In genomic region chr10:126013489-126014281, GRCh38 we compare ENCODE assay signal across 8 cellular contexts.
DNase-seq lines count a peak whose midpoint lies in the region; ATAC-seq and TF ChIP-seq lines count a peak whose summit lies in the region.

No MANE protein-coding gene starts in this region.

- no peaks in the 10 kb centered on the region for H3K9me3 Mint-ChIP-seq in activated naive CD4-positive, alpha-beta T cell treated with anti-CD3 and anti-CD28 coated beads, Interleukin-2, amount 10 ng/mL, durations not matched to agents 7 days and 5 days

- peak; percentile 15 for DNase-seq in activated naive CD4-positive, alpha-beta T cell treated with Interleukin-2 at 50 U/mL for 16 hours
- no peak for DNase-seq in activated naive CD4-positive, alpha-beta T cell treated with anti-CD3 and anti-CD28 coated beads, Interleukin-2, amount 10 ng/mL, durations not matched to agents 7 days and 5 days
- DNase-seq in brain microvascular endothelial cell = peak; percentile 91
- peak; percentile 15 for DNase-seq in stimulated activated CD4-positive, alpha-beta T cell treated with anti-CD3 and anti-CD28 coated beads, Interleukin-4, amount 100 ng/mL, for 24 hours
- DNase-seq in amygdala (lab: John Stamatoyannopoulos, UW) = no peak
- no peak for DNase-seq in Right ventricle myocardium inferior (ENCODE audit: missing footprints)
- no peak for DNase-seq in activated CD4-positive, alpha-beta T cell treated with anti-CD3 and anti-CD28 coated beads for 4 hours

- CTCF ChIA-PET in activated naive CD4-positive, alpha-beta T cell treated with anti-CD3 and anti-CD28 coated beads, Interleukin-2, amount 10 ng/mL, durations not matched to agents 7 days and 5 days (lab: Charles Lee) = no interaction called here

- TF ChIP-seq CTCF in brain microvascular endothelial cell (IDR thresholded peaks at IDR 0.05; ENCODE audit: low read depth, low read length, missing control alignments) = no peak

- intact Hi-C loops in Right ventricle myocardium inferior (cut with DNase I) = no loop called here

- no peak overlapping the region for H3K4me3 Mint-ChIP-seq in activated naive CD4-positive, alpha-beta T cell treated with anti-CD3 and anti-CD28 coated beads, Interleukin-2, amount 10 ng/mL, durations not matched to agents 7 days and 5 days

- ATAC-seq in HG03439 (IDR thresholded peaks at IDR 0.05; ENCODE audit: unreplicated experiment) = peak; percentile 78
- no peak for ATAC-seq in Right ventricle myocardium inferior

- in situ Hi-C loops in brain microvascular endothelial cell (cut with HindIII; ENCODE audit: low pct_ligation_motif_present, low sequenced_read_pairs) = no loop called here

- H3K36me3 Mint-ChIP-seq in activated naive CD4-positive, alpha-beta T cell treated with anti-CD3 and anti-CD28 coated beads, Interleukin-2, amount 10 ng/mL, durations not matched to agents 7 days and 5 days = no peaks in the 10 kb centered on the region

- H3K36me3 ChIP-seq in brain microvascular endothelial cell (replicated peaks) = no peaks in the 10 kb centered on the region

- no peaks in the 10 kb centered on the region for H3K27me3 Mint-ChIP-seq in activated naive CD4-positive, alpha-beta T cell treated with anti-CD3 and anti-CD28 coated beads, Interleukin-2, amount 10 ng/mL, durations not matched to agents 7 days and 5 days

- no peaks in the 10 kb centered on the region for H3K27me3 ChIP-seq in brain microvascular endothelial cell (replicated peaks)

- H3K4me1 Mint-ChIP-seq in activated naive CD4-positive, alpha-beta T cell treated with anti-CD3 and anti-CD28 coated beads, Interleukin-2, amount 10 ng/mL, durations not matched to agents 7 days and 5 days = no peaks in the 10 kb centered on the region

- H3K27ac ChIP-seq in brain microvascular endothelial cell = peak overlapping the region; percentile 63

- no peak overlapping the region for H3K4me3 ChIP-seq in brain microvascular endothelial cell (ENCODE audit: low read depth, low read length)

- H3K27ac Mint-ChIP-seq in activated naive CD4-positive, alpha-beta T cell treated with anti-CD3 and anti-CD28 coated beads, Interleukin-2, amount 10 ng/mL, durations not matched to agents 7 days and 5 days = no peak overlapping the region

Comparison
In these comparisons a context has a peak if more than half of its experiments do, and no peak if none do; other contexts are left out.
1. DNase-seq: peak in activated naive CD4-positive, alpha-beta T cell treated with Interleukin-2 at 50 U/mL for 16 hours (single experiment), brain microvascular endothelial cell (single experiment) and stimulated activated CD4-positive, alpha-beta T cell treated with anti-CD3 and anti-CD28 coated beads, Interleukin-4, amount 100 ng/mL, for 24 hours (single experiment); none in activated naive CD4-positive, alpha-beta T cell treated with anti-CD3 and anti-CD28 coated beads, Interleukin-2, amount 10 ng/mL, durations not matched to agents 7 days and 5 days (single experiment), amygdala (0 of 56), Right ventricle myocardium inferior (single experiment) and activated CD4-positive, alpha-beta T cell treated with anti-CD3 and anti-CD28 coated beads for 4 hours (0 of 2).